In genomic region chr19:993361-993830, GRCh38 we compare ENCODE assay signal across 22 cellular contexts. TPM values are rescaled to one million over a fixed set of nuclear protein-coding genes. Genes with fewer than 3 reads are reported as not detected.
A peak's percentile ranks its signal among the peaks of the same experiment; 100 is the strongest.
DNase-seq lines count a peak whose midpoint lies in the region; ATAC-seq and TF ChIP-seq lines count a peak whose summit lies in the region.
"Had no signal": no experiment of that assay in that cellular context is flagged by ENCODE, and none has a peak within 500 bp of the region (broad histone marks: within the 10 kb centered on the region; RNA-seq: fewer than 3 reads in every experiment).

No MANE protein-coding gene starts in this region.

- intact Hi-C loops in CD8-positive, alpha-beta T cell (cut with DNase I, micrococcal nuclease), result no loop called here

- no peaks in the 10 kb centered on the region for H3K9me3 Mint-ChIP-seq in CD8-positive, alpha-beta T cell
- no peaks in the 10 kb centered on the region for H3K9me3 Mint-ChIP-seq in natural killer cell treated with Interleukin-12 subunit alpha and Interleukin-12 subunit beta and Interleukin-15 and Interleukin-18, amount 100 ng/mL, for 72 hours
- H3K9me3 Mint-ChIP-seq: CD4-positive, alpha-beta memory T cell had no signal

- peaks cover 22% of the 10 kb centered on the region for H3K4me1 ChIP-seq in CD8-positive, alpha-beta T cell (ENCODE audit: insufficient read depth, low read length)
- H3K4me1 ChIP-seq in liver (ENCODE audit: control insufficient read depth in 4 of 4, insufficient read depth in 4 of 4, low read length in 3 of 4), result peaks cover 23 to 39% (median 31%) of the 10 kb centered on the region in 4 donors

- ATAC-seq in CD8-positive, alpha-beta T cell, result no peak
- ATAC-seq in T-helper 17 cell (no peak), GM21825 (IDR thresholded peaks at IDR 0.05; ENCODE audit: unreplicated experiment) (no peak)
- no peak for ATAC-seq in natural killer cell treated with Interleukin-12 subunit alpha and Interleukin-12 subunit beta and Interleukin-15 and Interleukin-18, amount 100 ng/mL, for 72 hours
- ATAC-seq: GM12878, HCT116 had no signal

- H3K4me3 ChIP-seq in CD8-positive, alpha-beta T cell (ENCODE audit: low read depth, low read length), result no peak overlapping the region
- H3K4me3 ChIP-seq in liver (ENCODE audit: low read depth in 1 of 3, low read length in 3 of 3) (no peak overlapping the region), coronary artery (no peak overlapping the region)
- H3K4me3 ChIP-seq: GM12878, GM23248 had no signal

- H3K27me3 Mint-ChIP-seq in CD8-positive, alpha-beta T cell (ENCODE audit: low read depth), result peaks cover 4% of the 10 kb centered on the region
- H3K27me3 Mint-ChIP-seq in T-helper 17 cell, result no peaks in the 10 kb centered on the region
- H3K27me3 Mint-ChIP-seq in natural killer cell treated with Interleukin-12 subunit alpha and Interleukin-12 subunit beta and Interleukin-15 and Interleukin-18, amount 100 ng/mL, for 72 hours, result peaks cover 0 to 3% of the 10 kb centered on the region in 2 donors

- no peaks in the 10 kb centered on the region for H3K9me3 ChIP-seq in CD8-positive, alpha-beta T cell (ENCODE audit: low read length)
- H3K9me3 ChIP-seq in T-helper 17 cell (ENCODE audit: control insufficient read depth, low read length, poor library complexity, severe bottlenecking), result no peaks in the 10 kb centered on the region
- no peaks in the 10 kb centered on the region for H3K9me3 ChIP-seq in liver (ENCODE audit: control insufficient read depth in 4 of 4, low read length in 3 of 4)
- H3K9me3 ChIP-seq: BE2C had no signal

- H3K27me3 ChIP-seq in CD8-positive, alpha-beta T cell (ENCODE audit: insufficient read depth, low read length), result peaks cover under 1% of the 10 kb centered on the region
- no peaks in the 10 kb centered on the region for H3K27me3 ChIP-seq in liver (ENCODE audit: control insufficient read depth in 4 of 4, insufficient read depth in 4 of 4, low read length in 3 of 4)

- peaks cover 7% of the 10 kb centered on the region for H3K4me1 Mint-ChIP-seq in CD8-positive, alpha-beta T cell (ENCODE audit: low read depth)
- peaks cover 9% of the 10 kb centered on the region for H3K4me1 Mint-ChIP-seq in T-helper 17 cell
- H3K4me1 Mint-ChIP-seq in natural killer cell treated with Interleukin-12 subunit alpha and Interleukin-12 subunit beta and Interleukin-15 and Interleukin-18, amount 100 ng/mL, for 72 hours (ENCODE audit: low read depth in 2 of 2), result peaks cover 0 to 13% of the 10 kb centered on the region in 2 donors

- H3K4me3 Mint-ChIP-seq in CD8-positive, alpha-beta T cell, result no peak overlapping the region
- H3K4me3 Mint-ChIP-seq in T-helper 17 cell, result peak overlapping the region; percentile 49
- no peak overlapping the region for H3K4me3 Mint-ChIP-seq in natural killer cell treated with Interleukin-12 subunit alpha and Interleukin-12 subunit beta and Interleukin-15 and Interleukin-18, amount 100 ng/mL, for 72 hours
- H3K4me3 Mint-ChIP-seq: CD4-positive, alpha-beta memory T cell had no signal

- POLR2A ChIA-PET in CD8-positive, alpha-beta T cell (lab: Charles Lee), result no interaction called here

- TF ChIP-seq RAD21 in liver (IDR thresholded peaks at IDR 0.05), result no peak

- peak overlapping the region; percentile 49 for H3K27ac Mint-ChIP-seq in CD8-positive, alpha-beta T cell
- peak overlapping the region; percentile 34 for H3K27ac Mint-ChIP-seq in T-helper 17 cell
- H3K27ac Mint-ChIP-seq in natural killer cell treated with Interleukin-12 subunit alpha and Interleukin-12 subunit beta and Interleukin-15 and Interleukin-18, amount 100 ng/mL, for 72 hours, result no peak overlapping the region

- H3K9ac ChIP-seq in liver (ENCODE audit: low read depth in 1 of 2, low read length in 2 of 2), result no peak overlapping the region
- H3K9ac ChIP-seq: GM23248 had no signal

- H3K36me3 Mint-ChIP-seq in CD8-positive, alpha-beta T cell, result peaks cover 21% of the 10 kb centered on the region
- no peaks in the 10 kb centered on the region for H3K36me3 Mint-ChIP-seq in T-helper 17 cell (ENCODE audit: low read depth)
- H3K36me3 Mint-ChIP-seq in natural killer cell treated with Interleukin-12 subunit alpha and Interleukin-12 subunit beta and Interleukin-15 and Interleukin-18, amount 100 ng/mL, for 72 hours, result no peaks in the 10 kb centered on the region

- 56% methylated on average over 17 of the region's 17 CpGs for WGBS in liver

- TF ChIP-seq CTCF in CD8-positive, alpha-beta T cell (IDR thresholded peaks at IDR 0.05), result no peak
- TF ChIP-seq CTCF in liver (IDR thresholded peaks at IDR 0.05; ENCODE audit: low read depth, low read length, missing input control) (no peak), coronary artery (IDR thresholded peaks at IDR 0.05) (no peak)

- no peak for DNase-seq in CD8-positive, alpha-beta T cell
- DNase-seq in T-helper 17 cell (no peak), coronary artery (ENCODE audit: low spot score) (no peak)
- no peak for DNase-seq in natural killer cell treated with Interleukin-12 subunit alpha and Interleukin-12 subunit beta and Interleukin-15 and Interleukin-18, amount 100 ng/mL, for 72 hours (ENCODE audit: low spot score)
- DNase-seq: 8988T; BE2C; CD4-positive, alpha-beta memory T cell; DMS79 treated with DMSO at 0.1 percent for 48 hours; GM23248; KG1; NCI-H1436; NCI-H2029; NCI-H2171; NCI-H446; NK-92 treated with Interleukin-12 subunit alpha and Interleukin-12 subunit beta, amount 100 ng/mL, for 24 hours; SIG-M5 had no signal

- CTCF ChIA-PET in CD8-positive, alpha-beta T cell (lab: Charles Lee), result interaction anchor here (0.9 kb wide), 1 partner anchor 69 kb away, joined by 3 read pairs; no protein-coding TSS in a partner anchor

- no peaks in the 10 kb centered on the region for H3K36me3 ChIP-seq in CD8-positive, alpha-beta T cell (ENCODE audit: insufficient read depth, low read length)
- peaks cover 0 to 8% (median under 1%) of the 10 kb centered on the region in 4 donors for H3K36me3 ChIP-seq in liver (ENCODE audit: control insufficient read depth in 4 of 4, insufficient read depth in 3 of 4, low read depth in 1 of 4, low read length in 3 of 4)

- H3K27ac ChIP-seq in CD8-positive, alpha-beta T cell (ENCODE audit: low read depth, low read length), result no peak overlapping the region
- H3K27ac ChIP-seq in liver (ENCODE audit: low read depth in 1 of 2, low read length in 2 of 2) (peak overlapping the region; percentile 60 to 64), coronary artery (no peak overlapping the region)
- H3K27ac ChIP-seq: GM23248 had no signal

TF ChIP-seq in liver, 16 proteins besides CTCF, POLR2A, EP300 and RAD21 (continues in another document):
- TF ChIP-seq FOXA1 (IDR thresholded peaks at IDR 0.05), result no peak
- TF ChIP-seq EGR1 (IDR thresholded peaks at IDR 0.05; ENCODE audit: low read depth in 2 of 2), result no peak
- no peak for TF ChIP-seq ZBTB33 (IDR thresholded peaks at IDR 0.05)
- no peak for TF ChIP-seq GABPA (IDR thresholded peaks at IDR 0.05 in 1 of 2, conservative IDR thresholded peaks at IDR 0.05 in 1 of 2)
- peak; percentile 57 for TF ChIP-seq YY1 (IDR thresholded peaks at IDR 0.05)
- TF ChIP-seq JUND (IDR thresholded peaks at IDR 0.05), result no peak
- peak; percentile 75 for TF ChIP-seq SP1 (IDR thresholded peaks at IDR 0.05)
- TF ChIP-seq ATF3 (IDR thresholded peaks at IDR 0.05), result no peak
- TF ChIP-seq MAX (IDR thresholded peaks at IDR 0.05), result no peak

RNA-seq across cellular contexts. Expression of gene GRIN3B, which starts 6.8 kb away (rescaled TPM):
- total RNA-seq in CD8-positive, alpha-beta T cell, result under 1 TPM; 0.35 to 0.53 TPM
- total RNA-seq in T-helper 17 cell (1 to 10 TPM in 1 of 2 donors, not detected in 1; 1.8 TPM), liver (under 1 TPM in 1 of 2 donors, not detected in 1; 0.05 TPM)
- not detected for polyA plus RNA-seq in liver
- total RNA-seq in natural killer cell treated with Interleukin-12 subunit alpha and Interleukin-12 subunit beta and Interleukin-15 and Interleukin-18, amount 100 ng/mL, for 72 hours, result not detected
- total RNA-seq: CD4-positive, alpha-beta memory T cell; OCI-LY7 had no signal
- polyA plus RNA-seq: CD4-positive, alpha-beta memory T cell; GM12878; GM23248 had no signal

RNA-seq across cellular contexts. Expression of gene WDR18, which starts 9.3 kb away (rescaled TPM):
- total RNA-seq in CD8-positive, alpha-beta T cell, result 10 to 100 TPM; 20.6 to 22.7 TPM
- total RNA-seq in T-helper 17 cell (10 to 100 TPM; 18.2 to 42.8 TPM), liver (10 to 100 TPM; 24.3 to 41.7 TPM)
- polyA plus RNA-seq in liver, result 10 to 100 TPM; 33.8 to 45.3 TPM
- 100 to 1,000 TPM in 1 of 2 donors, 10 to 100 TPM in 1; 57.8 to 106 TPM for total RNA-seq in natural killer cell treated with Interleukin-12 subunit alpha and Interleukin-12 subunit beta and Interleukin-15 and Interleukin-18, amount 100 ng/mL, for 72 hours

RNA-seq across cellular contexts. Expression of gene TMEM259, which starts 27.5 kb away (rescaled TPM):
- total RNA-seq in CD8-positive, alpha-beta T cell, result 100 to 1,000 TPM; 408 to 443 TPM
- total RNA-seq in T-helper 17 cell, result 100 to 1,000 TPM; 270 to 318 TPM
- total RNA-seq in liver, result 10 to 100 TPM; 34.3 to 80.3 TPM
- 10 to 100 TPM; 29.7 to 99.3 TPM for polyA plus RNA-seq in liver
- 100 to 1,000 TPM; 150 to 267 TPM for total RNA-seq in natural killer cell treated with Interleukin-12 subunit alpha and Interleukin-12 subunit beta and Interleukin-15 and Interleukin-18, amount 100 ng/mL, for 72 hours

RNA-seq across cellular contexts. Expression of gene RNU6-2, which starts 27.9 kb away (rescaled TPM):
- total RNA-seq in CD8-positive, alpha-beta T cell, result not detected
- total RNA-seq in T-helper 17 cell (not detected), liver (not detected)
- polyA plus RNA-seq in liver, result not detected
- total RNA-seq in natural killer cell treated with Interleukin-12 subunit alpha and Interleukin-12 subunit beta and Interleukin-15 and Interleukin-18, amount 100 ng/mL, for 72 hours, result not detected
- total RNA-seq: CD4-positive, alpha-beta memory T cell; GM12878; GM23248; OCI-LY7; RPMI7951 had no signal
- polyA plus RNA-seq: CD4-positive, alpha-beta memory T cell; GM12878; GM23248 had no signal

RNA-seq across cellular contexts. Expression of gene CNN2, which starts 33.0 kb away (rescaled TPM):
- total RNA-seq in CD8-positive, alpha-beta T cell, result 100 to 1,000 TPM; 382 to 392 TPM
- total RNA-seq in T-helper 17 cell (100 to 1,000 TPM; 263 to 301 TPM), liver (10 to 100 TPM; 31.0 to 38.4 TPM)
- 10 to 100 TPM; 10.1 to 22.6 TPM for polyA plus RNA-seq in liver
- 100 to 1,000 TPM; 119 to 141 TPM for total RNA-seq in natural killer cell treated with Interleukin-12 subunit alpha and Interleukin-12 subunit beta and Interleukin-15 and Interleukin-18, amount 100 ng/mL, for 72 hours

Comparison
In these comparisons a context has a peak if more than half of its experiments do, and no peak if none do; other contexts are left out.
1. H3K27ac ChIP-seq: peak in liver (2 of 2); none in CD8-positive, alpha-beta T cell (single experiment) and coronary artery (0 of 2).
2. H3K27ac Mint-ChIP-seq: peak in CD8-positive, alpha-beta T cell (single experiment) and T-helper 17 cell (single experiment); none in natural killer cell treated with Interleukin-12 subunit alpha and Interleukin-12 subunit beta and Interleukin-15 and Interleukin-18, amount 100 ng/mL, for 72 hours (0 of 2).